26 cellular contexts compared by ENCODE assay signal in genomic region chr6:21327326-21328140, GRCh38.
DNase-seq lines count a peak whose midpoint lies in the region; ATAC-seq and TF ChIP-seq lines count a peak whose summit lies in the region.
"Had no signal": no experiment of that assay in that cellular context is flagged by ENCODE, and none has a peak within 500 bp of the region (broad histone marks: within the 10 kb centered on the region; RNA-seq: fewer than 3 reads in every experiment).

No MANE protein-coding gene starts in this region.

- H3K27ac Mint-ChIP-seq in activated naive CD4-positive, alpha-beta T cell treated with anti-CD3 and anti-CD28 coated beads, Interleukin-2, amount 50 U/mL, for 72 hours = no peak overlapping the region
- no peak overlapping the region for H3K27ac Mint-ChIP-seq in progenitor cell of endocrine pancreas
- H3K27ac Mint-ChIP-seq: activated CD4-positive, alpha-beta memory T cell treated with anti-CD3 and anti-CD28 coated beads for 36 hours; activated naive CD8-positive, alpha-beta T cell treated with anti-CD3 and anti-CD28 coated beads for 36 hours; activated T-helper 17 cell treated with anti-CD3 and anti-CD28 coated beads, Interleukin-2, amount 50 U/mL, for 72 hours; immature natural killer cell had no signal

- no peaks in the 10 kb centered on the region for H3K9me3 Mint-ChIP-seq in activated naive CD4-positive, alpha-beta T cell treated with anti-CD3 and anti-CD28 coated beads, Interleukin-2, amount 50 U/mL, for 72 hours
- H3K9me3 Mint-ChIP-seq in progenitor cell of endocrine pancreas (ENCODE audit: low read depth) = no peaks in the 10 kb centered on the region
- H3K9me3 Mint-ChIP-seq: activated CD4-positive, alpha-beta memory T cell treated with anti-CD3 and anti-CD28 coated beads for 36 hours; activated naive CD8-positive, alpha-beta T cell treated with anti-CD3 and anti-CD28 coated beads for 36 hours; activated T-helper 17 cell treated with anti-CD3 and anti-CD28 coated beads, Interleukin-2, amount 50 U/mL, for 72 hours; immature natural killer cell had no signal

- peak; percentile 64 for DNase-seq in ELF-1 (ENCODE audit: low read depth, low spot score)
- DNase-seq in HEK293T (ENCODE audit: extremely low spot score) = no peak
- peak; percentile 95 for DNase-seq in NCI-H345 (lab: John Stamatoyannopoulos, UW)
- DNase-seq in activated naive CD4-positive, alpha-beta T cell treated with anti-CD3 and anti-CD28 coated beads, Interleukin-2, amount 50 U/mL, for 72 hours (ENCODE audit: low spot score in 2 of 2) = no peak
- DNase-seq in progenitor cell of endocrine pancreas (ENCODE audit: low spot score, unreplicated experiment) = no peak
- DNase-seq: activated CD4-positive, alpha-beta memory T cell treated with anti-CD3 and anti-CD28 coated beads for 36 hours; activated CD4-positive, CD25-positive, alpha-beta regulatory T cell; activated CD8-positive, alpha-beta memory T cell treated with anti-CD3 and anti-CD28 coated beads, Interleukin-2, amount 50 U/mL, for 4 hours; activated naive CD8-positive, alpha-beta T cell treated with anti-CD3 and anti-CD28 coated beads for 36 hours; aorta; DMS79 treated with DMSO at 0.1 percent for 48 hours; effector CD4-positive, alpha-beta T cell; immature natural killer cell; left colon; mammary epithelial cell; NCI-H2081 treated with DMSO at 0.1 percent for 48 hours; NCI-H524 treated with DMSO at 0.1 percent for 48 hours; spleen; stimulated activated CD4-positive, alpha-beta T cell treated with anti-CD3 and anti-CD28 coated beads, Interleukin-2, amount 100 ng/mL, for 48 hours; upper lobe of left lung had no signal

- peak overlapping the region; percentile 23 for H3K4me3 ChIP-seq in iPS-18a (ENCODE audit: low read length)
- H3K4me3 ChIP-seq: BLaER1, right atrium auricular region, spleen, upper lobe of left lung had no signal

- CTCF ChIA-PET in HEK293T (lab: Yijun Ruan, JAX) = interaction anchor here (0.5 to 1.1 kb wide), 3 partner anchors 20 to 124 kb away, joined by 3 to 6 read pairs (median 4); no protein-coding TSS in a partner anchor

- peak overlapping the region; percentile 49 for H3K27ac ChIP-seq in iPS-18a (ENCODE audit: low read length)
- H3K27ac ChIP-seq: BLaER1, parathyroid adenoma, right atrium auricular region, spleen, upper lobe of left lung had no signal

- TF ChIP-seq CTCF in progenitor cell of endocrine pancreas (IDR thresholded peaks at IDR 0.05; ENCODE audit: unreplicated experiment) = no peak

- no peaks in the 10 kb centered on the region for H3K27me3 Mint-ChIP-seq in progenitor cell of endocrine pancreas
- H3K27me3 Mint-ChIP-seq: activated naive CD8-positive, alpha-beta T cell treated with anti-CD3 and anti-CD28 coated beads for 36 hours; activated T-helper 17 cell treated with anti-CD3 and anti-CD28 coated beads, Interleukin-2, amount 50 U/mL, for 72 hours had no signal

- POLR2A ChIA-PET in HEK293T (lab: Yijun Ruan, JAX) = no interaction called here

- no peak overlapping the region for H3K9ac ChIP-seq in iPS-18a (ENCODE audit: low read length)
- H3K9ac ChIP-seq: BLaER1, parathyroid adenoma had no signal

- H3K4me1 ChIP-seq in iPS-18a (ENCODE audit: control insufficient read depth, low read depth, low read length) = peaks cover 11% of the 10 kb centered on the region
- H3K4me1 ChIP-seq: BLaER1, parathyroid adenoma, right atrium auricular region, spleen, upper lobe of left lung had no signal

- H3K27me3 ChIP-seq in iPS-18a (ENCODE audit: control insufficient read depth, insufficient read depth, low read length) = no peaks in the 10 kb centered on the region
- H3K27me3 ChIP-seq: BLaER1, right atrium auricular region, spleen, upper lobe of left lung had no signal

- peaks cover 7% of the 10 kb centered on the region for H3K4me1 Mint-ChIP-seq in progenitor cell of endocrine pancreas (ENCODE audit: low read depth)
- H3K4me1 Mint-ChIP-seq: activated naive CD8-positive, alpha-beta T cell treated with anti-CD3 and anti-CD28 coated beads for 36 hours; activated T-helper 17 cell treated with anti-CD3 and anti-CD28 coated beads, Interleukin-2, amount 50 U/mL, for 72 hours had no signal

- H3K36me3 Mint-ChIP-seq in activated naive CD4-positive, alpha-beta T cell treated with anti-CD3 and anti-CD28 coated beads, Interleukin-2, amount 50 U/mL, for 72 hours = no peaks in the 10 kb centered on the region
- H3K36me3 Mint-ChIP-seq in progenitor cell of endocrine pancreas (ENCODE audit: insufficient read depth) = no peaks in the 10 kb centered on the region
- H3K36me3 Mint-ChIP-seq: activated CD4-positive, alpha-beta memory T cell treated with anti-CD3 and anti-CD28 coated beads for 36 hours; activated naive CD8-positive, alpha-beta T cell treated with anti-CD3 and anti-CD28 coated beads for 36 hours; immature natural killer cell had no signal

- ATAC-seq in activated naive CD4-positive, alpha-beta T cell treated with anti-CD3 and anti-CD28 coated beads, Interleukin-2, amount 50 U/mL, for 72 hours = no peak
- ATAC-seq in HG03378 (IDR thresholded peaks at IDR 0.05; ENCODE audit: unreplicated experiment) = no peak
- ATAC-seq: activated T-helper 17 cell treated with anti-CD3 and anti-CD28 coated beads, Interleukin-2, amount 50 U/mL, for 72 hours; left colon had no signal

- no peaks in the 10 kb centered on the region for H3K36me3 ChIP-seq in iPS-18a (ENCODE audit: control insufficient read depth, low read depth, low read length)
- H3K36me3 ChIP-seq: BLaER1, right atrium auricular region, spleen, upper lobe of left lung had no signal

- no peaks in the 10 kb centered on the region for H3K9me3 ChIP-seq in iPS-18a (ENCODE audit: control insufficient read depth, low read depth, low read length)
- H3K9me3 ChIP-seq: BLaER1, right atrium auricular region, spleen, upper lobe of left lung had no signal

- H3K4me3 Mint-ChIP-seq in progenitor cell of endocrine pancreas (ENCODE audit: low read depth) = no peak overlapping the region
- H3K4me3 Mint-ChIP-seq: activated CD4-positive, alpha-beta memory T cell treated with anti-CD3 and anti-CD28 coated beads for 36 hours; activated naive CD8-positive, alpha-beta T cell treated with anti-CD3 and anti-CD28 coated beads for 36 hours; activated T-helper 17 cell treated with anti-CD3 and anti-CD28 coated beads, Interleukin-2, amount 50 U/mL, for 72 hours; immature natural killer cell had no signal

TF ChIP-seq in HEK293T, 16 proteins besides CTCF, POLR2A, EP300 and RAD21:
- no peak for TF ChIP-seq ZNF384 (IDR thresholded peaks at IDR 0.05)
- 0 out of 2 replicates have a peak, but pooled peaks have one; percentile 7 for TF ChIP-seq PKNOX1 (IDR thresholded peaks at IDR 0.05)

Comparison
In these comparisons a context has a peak if more than half of its experiments do, and no peak if none do; other contexts are left out.
1. DNase-seq: peak in ELF-1 (single experiment) and NCI-H345 (single experiment); none in HEK293T (single experiment), activated naive CD4-positive, alpha-beta T cell treated with anti-CD3 and anti-CD28 coated beads, Interleukin-2, amount 50 U/mL, for 72 hours (0 of 2) and progenitor cell of endocrine pancreas (single experiment).